8 cellular contexts compared by ENCODE assay signal in the genomic region with DNA sequence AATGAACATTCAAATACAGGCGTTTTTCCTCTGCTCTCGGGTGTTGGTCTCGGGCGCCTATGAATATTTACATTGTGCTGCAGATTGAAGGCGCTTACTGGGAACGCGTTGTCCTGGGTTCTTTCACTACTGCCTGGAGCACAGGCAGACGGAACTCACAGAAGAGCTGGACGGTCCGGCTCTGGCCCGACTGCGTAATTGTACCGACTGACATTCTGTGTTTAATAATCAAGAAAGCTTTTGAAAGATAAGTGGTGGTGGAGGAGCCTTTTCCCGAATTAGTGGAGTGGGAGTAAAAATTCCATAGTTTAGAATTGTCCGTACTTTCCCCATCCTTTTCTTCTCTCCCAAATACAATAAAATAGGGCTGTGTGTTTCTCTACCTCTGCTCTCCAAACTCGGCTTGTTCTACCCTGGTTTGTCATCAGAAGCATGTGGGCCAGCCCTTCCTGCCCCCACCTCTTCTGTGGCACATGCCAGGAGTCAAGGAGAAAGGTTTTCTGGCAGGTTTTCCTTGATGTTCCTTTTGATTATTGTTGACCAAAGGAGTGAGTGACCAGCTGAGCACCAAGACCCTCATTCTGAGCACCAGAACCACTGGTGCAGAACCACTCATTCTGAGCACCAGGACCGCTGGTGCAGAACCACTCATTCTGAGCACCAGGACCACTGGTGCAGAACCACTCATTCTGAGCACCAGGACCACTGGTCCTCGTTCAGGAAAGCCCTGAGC. TPM values are rescaled to one million over a fixed set of nuclear protein-coding genes. Genes with fewer than 3 reads are reported as not detected.
DNase-seq lines count a peak whose midpoint lies in the region; ATAC-seq and TF ChIP-seq lines count a peak whose summit lies in the region.

No MANE protein-coding gene starts in this region.

- 18 to 20% methylated on average over 18 of the region's 18 CpGs for WGBS in esophagus, 2 donors
- 9 to 12% (median 10%) methylated on average over 18 of the region's 18 CpGs for WGBS in ovary, 3 donors

- TF ChIP-seq CTCF in Calu3 (IDR thresholded peaks at IDR 0.05; ENCODE audit: unreplicated experiment): no peak
- no peak for TF ChIP-seq CTCF in ovary (IDR thresholded peaks at IDR 0.05)

- intact Hi-C loops in Calu3 (cut with micrococcal nuclease; ENCODE audit: unreplicated experiment): loop anchor here (10.0 kb wide), 2 partner anchors 84 to 154 kb away; no protein-coding TSS in a partner anchor
- intact Hi-C loops in ovary (cut with DNase I): no loop called here
- intact Hi-C loops in posterior vena cava (cut with DNase I): no loop called here

- TF ChIP-seq EP300 in ovary (IDR thresholded peaks at IDR 0.05): no peak

- BruUV-seq in Calu3 (replicated peaks; lab: Mats Ljungman, UMichigan): TSS peak; percentile 25

- H3K4me3 ChIP-seq in NT2/D1 (ENCODE audit: insufficient read length, low read depth) (peak overlapping the region; percentile 75), esophagus (ENCODE audit: low read depth in 1 of 2, low read length in 2 of 2) (peak overlapping the region; percentile 67 to 70), ovary (peak overlapping the region; percentile 59)

- peak overlapping the region; percentile 74 for H3K4me3 Mint-ChIP-seq in Calu3 (ENCODE audit: low read depth, unreplicated experiment)

- peaks cover 23% of the 10 kb centered on the region for H3K36me3 Mint-ChIP-seq in Calu3 (ENCODE audit: insufficient read depth, unreplicated experiment)

- no peak overlapping the region for H3K9ac ChIP-seq in NT2/D1 (ENCODE audit: insufficient read length, low read depth)

- peak overlapping the region in 1 of 2 donors; percentile 47 for H3K27ac ChIP-seq in esophagus (ENCODE audit: low read depth in 2 of 2, low read length in 1 of 2)
- no peak overlapping the region for H3K27ac ChIP-seq in ovary

- H3K4me1 Mint-ChIP-seq in Calu3 (ENCODE audit: low read depth, unreplicated experiment): peaks cover 19% of the 10 kb centered on the region

- DNase-seq in Calu3 (no peak), NT2/D1 (ENCODE audit: low read depth, low spot score) (no peak), ovary (peak in 1 of 5 donors; percentile 29), posterior vena cava (ENCODE audit: low spot score) (no peak), AG08396 (ENCODE audit: low spot score) (no peak)

- CTCF ChIA-PET in Calu3 (lab: Charles Lee): no interaction called here

- H3K4me1 ChIP-seq in NT2/D1 (ENCODE audit: insufficient read depth, insufficient read length) (no peaks in the 10 kb centered on the region), esophagus (ENCODE audit: control insufficient read depth in 2 of 2, insufficient read depth in 2 of 2, low read length in 1 of 2) (peaks cover 0 to 7% of the 10 kb centered on the region in 2 donors), ovary (ENCODE audit: insufficient read depth) (peaks cover 5% of the 10 kb centered on the region)

- H3K27me3 Mint-ChIP-seq in Calu3 (ENCODE audit: unreplicated experiment): no peaks in the 10 kb centered on the region

- peaks cover 27% of the 10 kb centered on the region for H3K27me3 ChIP-seq in NT2/D1 (ENCODE audit: insufficient read depth, insufficient read length)
- H3K27me3 ChIP-seq in esophagus (ENCODE audit: control insufficient read depth in 1 of 2, insufficient read depth in 2 of 2, low read length in 2 of 2): no peaks in the 10 kb centered on the region
- H3K27me3 ChIP-seq in ovary: no peaks in the 10 kb centered on the region

- ATAC-seq in HG03175 (IDR thresholded peaks at IDR 0.05; ENCODE audit: unreplicated experiment): no peak
- no peak for ATAC-seq in GM19324 (IDR thresholded peaks at IDR 0.05; ENCODE audit: low FRiP score, unreplicated experiment)

- H3K36me3 ChIP-seq in NT2/D1 (ENCODE audit: insufficient read depth, insufficient read length, low read length): peaks cover under 1% of the 10 kb centered on the region
- no peaks in the 10 kb centered on the region for H3K36me3 ChIP-seq in esophagus (ENCODE audit: control insufficient read depth in 2 of 2, insufficient read depth in 2 of 2, low read length in 1 of 2)
- no peaks in the 10 kb centered on the region for H3K36me3 ChIP-seq in ovary

- H3K9me3 Mint-ChIP-seq in Calu3 (ENCODE audit: low read depth, unreplicated experiment): no peaks in the 10 kb centered on the region

- H3K27ac Mint-ChIP-seq in Calu3 (ENCODE audit: unreplicated experiment): peak overlapping the region; percentile 20

- no peak for TF ChIP-seq POLR2A in ovary (IDR thresholded peaks at IDR 0.05)

- H3K9me3 ChIP-seq in NT2/D1 (ENCODE audit: insufficient read depth, low read length): no peaks in the 10 kb centered on the region
- H3K9me3 ChIP-seq in esophagus (ENCODE audit: control insufficient read depth in 2 of 2, insufficient read depth in 1 of 2, low read depth in 1 of 2, low read length in 1 of 2): no peaks in the 10 kb centered on the region
- no peaks in the 10 kb centered on the region for H3K9me3 ChIP-seq in ovary

RNA-seq across cellular contexts. Expression of gene FHDC1, which starts 2.3 kb away (rescaled TPM):
- total RNA-seq in Calu3 (2022) (6.0 and 7.8 TPM in 2 replicates), ovary (1 to 10 TPM in 3 of 7 donors, under 1 TPM in 4; 0.30 to 2.0 (median 0.64) TPM), posterior vena cava (1 to 10 TPM; 1.2 to 2.4 TPM)
- polyA plus RNA-seq in esophagus (1 to 10 TPM; 4.7 to 6.7 TPM), ovary (1 to 10 TPM in 1 of 2 donors, under 1 TPM in 1; 0.91 to 4.0 TPM)
